Comparison of ENCODE assay signal across 12 cellular contexts in the genomic region with DNA sequence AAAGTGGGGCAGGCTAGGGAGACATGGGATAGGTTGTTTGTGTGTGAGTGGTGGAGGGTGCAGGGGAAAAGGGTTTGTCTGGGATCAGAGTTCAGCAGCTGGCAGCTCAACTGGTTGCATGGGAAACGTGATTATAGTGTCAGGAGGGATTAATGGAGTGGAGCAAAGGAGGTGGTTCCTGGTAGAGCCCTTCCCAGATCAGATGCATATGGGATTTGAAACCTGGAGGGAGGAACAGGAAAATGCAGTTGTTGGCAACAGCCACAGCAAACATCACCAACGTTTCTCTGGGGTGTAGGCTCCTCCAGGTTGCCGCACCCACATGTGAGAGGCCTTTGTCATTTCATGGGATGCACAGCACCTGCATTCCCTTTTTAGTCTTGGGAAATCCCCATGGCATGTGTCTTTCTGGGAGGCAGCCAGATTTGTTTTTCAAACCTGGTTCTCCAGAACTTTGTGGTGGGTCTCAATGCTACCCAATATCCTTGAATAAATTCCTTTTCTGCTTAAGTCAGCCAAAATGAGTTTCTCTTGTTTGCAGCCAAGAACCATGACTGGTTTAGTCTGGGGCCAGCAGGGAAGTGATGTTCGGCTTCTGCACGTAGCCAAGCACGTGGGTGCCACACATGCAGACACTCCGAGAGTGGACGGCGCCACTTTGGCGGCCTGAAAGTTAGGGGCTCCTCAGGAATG.
DNase-seq lines count a peak whose midpoint lies in the region; ATAC-seq, FAIRE-seq and TF ChIP-seq lines count a peak whose summit lies in the region.
"Had no signal": no experiment of that assay in that cellular context is flagged by ENCODE, and none has a peak within 500 bp of the region (broad histone marks: within the 10 kb centered on the region; RNA-seq: fewer than 3 reads in every experiment).

No MANE protein-coding gene starts in this region.

- H3K4me3 Mint-ChIP-seq in endothelial cell (ENCODE audit: unreplicated experiment), result no peak overlapping the region
- no peak overlapping the region for H3K4me3 Mint-ChIP-seq in activated naive CD8-positive, alpha-beta T cell treated with anti-CD3 and anti-CD28 coated beads for 36 hours

- H3K36me3 Mint-ChIP-seq in endothelial cell (ENCODE audit: low read depth, unreplicated experiment), result peaks cover 3% of the 10 kb centered on the region
- H3K36me3 Mint-ChIP-seq in activated naive CD8-positive, alpha-beta T cell treated with anti-CD3 and anti-CD28 coated beads for 36 hours, result no peaks in the 10 kb centered on the region

- H3K27me3 Mint-ChIP-seq in endothelial cell (ENCODE audit: unreplicated experiment), result peaks cover 6% of the 10 kb centered on the region
- H3K27me3 Mint-ChIP-seq in activated naive CD8-positive, alpha-beta T cell treated with anti-CD3 and anti-CD28 coated beads for 36 hours, result peaks cover 14% of the 10 kb centered on the region

- DNase-seq in D341Med (ENCODE audit: low spot score) (peak; percentile 67), NCI-H226 (peak; percentile 89), endothelial cell (ENCODE audit: low spot score) (no peak), omental fat pad (ENCODE audit: low spot score) (no peak), H54 (ENCODE audit: insufficient read length, low spot score) (no peak), substantia nigra (lab: John Stamatoyannopoulos, UW) (no peak)
- DNase-seq in activated naive CD8-positive, alpha-beta T cell treated with anti-CD3 and anti-CD28 coated beads for 36 hours, result no peak
- DNase-seq: activated CD4-positive, alpha-beta T cell treated with anti-CD3 and anti-CD28 coated beads, Interleukin-2, amount 50 U/mL, for 4 hours; DND-41; NCI-H748 treated with DMSO at 0.1 percent for 48 hours had no signal

- peaks cover 9% of the 10 kb centered on the region for H3K4me1 Mint-ChIP-seq in endothelial cell (ENCODE audit: unreplicated experiment)
- no peaks in the 10 kb centered on the region for H3K4me1 Mint-ChIP-seq in activated naive CD8-positive, alpha-beta T cell treated with anti-CD3 and anti-CD28 coated beads for 36 hours

- ATAC-seq in omental fat pad (ENCODE audit: low FRiP score), result peak; percentile 30
- ATAC-seq in GM18907 (IDR thresholded peaks at IDR 0.05; ENCODE audit: unreplicated experiment), result no peak

- TF ChIP-seq CTCF in endothelial cell (IDR thresholded peaks at IDR 0.05; ENCODE audit: unreplicated experiment) (no peak), omental fat pad (IDR thresholded peaks at IDR 0.05) (no peak)

- no peak for TF ChIP-seq POLR2A in H54 (IDR thresholded peaks at IDR 0.05; ENCODE audit: low read depth, low read length)

- no peak overlapping the region for H3K27ac ChIP-seq in substantia nigra (ENCODE audit: low read depth, low read length, poor library complexity, severe bottlenecking)

- no peaks in the 10 kb centered on the region for H3K9me3 Mint-ChIP-seq in endothelial cell (ENCODE audit: unreplicated experiment)
- H3K9me3 Mint-ChIP-seq in activated naive CD8-positive, alpha-beta T cell treated with anti-CD3 and anti-CD28 coated beads for 36 hours, result peaks cover 2% of the 10 kb centered on the region

- FAIRE-seq in H54 (lab: Jason Lieb, UNC), result no peak
- FAIRE-seq: endometrium had no signal

- H3K27ac Mint-ChIP-seq in endothelial cell (ENCODE audit: unreplicated experiment), result peak overlapping the region; percentile 3
- no peak overlapping the region for H3K27ac Mint-ChIP-seq in activated naive CD8-positive, alpha-beta T cell treated with anti-CD3 and anti-CD28 coated beads for 36 hours

Comparison
In these comparisons a context has a peak if more than half of its experiments do, and no peak if none do; other contexts are left out.
1. DNase-seq: peak in D341Med (single experiment) and NCI-H226 (single experiment); none in endothelial cell (single experiment), omental fat pad (single experiment), H54 (single experiment), activated naive CD8-positive, alpha-beta T cell treated with anti-CD3 and anti-CD28 coated beads for 36 hours (single experiment) and substantia nigra (0 of 49).